In the genomic region with DNA sequence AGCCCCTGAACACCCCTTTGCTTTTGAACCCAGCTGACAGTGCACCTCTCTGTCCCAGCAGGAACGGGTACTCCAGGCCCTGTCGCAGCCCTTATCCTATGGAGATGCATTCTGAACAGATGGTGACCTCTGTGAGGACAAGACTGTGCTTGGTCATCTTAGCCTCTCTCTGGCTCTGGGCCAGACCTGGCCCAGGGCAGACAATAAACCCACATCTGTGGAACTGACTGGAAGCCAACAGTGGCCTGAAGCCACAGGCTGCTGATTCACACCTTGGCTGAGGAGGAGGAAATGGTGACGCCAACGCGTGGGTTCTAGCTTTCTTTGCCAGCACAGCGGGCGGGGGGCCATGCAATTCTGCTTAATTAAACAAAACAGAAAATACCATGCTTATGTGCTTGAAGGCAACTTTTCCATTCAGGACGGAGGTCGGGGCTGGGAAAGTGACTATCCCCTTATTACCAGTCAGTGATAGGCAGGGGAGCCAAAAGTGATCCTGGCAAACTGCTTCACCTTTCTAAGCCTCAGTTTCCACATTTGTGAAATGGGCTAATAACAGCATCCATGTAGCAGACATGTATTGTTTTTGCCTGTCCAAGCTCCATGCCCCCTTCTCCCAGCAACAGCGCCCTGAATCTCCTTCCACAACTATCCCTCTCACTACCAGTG, we compare ENCODE assay signal across 8 cellular contexts. TPM values are rescaled to one million over a fixed set of nuclear protein-coding genes. Genes with fewer than 3 reads are reported as not detected.
DNase-seq lines count a peak whose midpoint lies in the region; ATAC-seq, FAIRE-seq and TF ChIP-seq lines count a peak whose summit lies in the region.

No MANE protein-coding gene starts in this region.

- no peaks in the 10 kb centered on the region for H3K79me2 ChIP-seq in K562 (ENCODE audit: control insufficient read depth, insufficient read depth, low read length)

- no peak overlapping the region for H3K4me3 ChIP-seq in K562

- no peak for TF ChIP-seq RAD21 in K562 (CRISPR knock-in tag; conservative IDR thresholded peaks at IDR 0.05 in 1 of 2, IDR thresholded peaks at IDR 0.05 in 1 of 2)

- peak; percentile 93 for DNase-seq in G401 (ENCODE audit: low spot score)
- peak; percentile 33 to 65 (median 39) for DNase-seq in K562 (ENCODE audit: extremely low read depth in 1 of 4, low spot score in 3 of 4)
- DNase-seq in left kidney (ENCODE audit: low read depth, low spot score) = peak; percentile 13
- peak; percentile 26 for DNase-seq in stimulated activated CD8-positive, alpha-beta memory T cell treated with anti-CD3 and anti-CD28 coated beads, Interleukin-12 subunit alpha, Interleukin-12 subunit beta, amount 100 ng/mL, for 4 hours (ENCODE audit: low read depth)
- no peak for DNase-seq in superior temporal gyrus (ENCODE audit: extremely low spot score)
- DNase-seq in naive thymus-derived CD8-positive, alpha-beta T cell = no peak

- H3K36me3 ChIP-seq in K562 (ENCODE audit: control insufficient read depth, insufficient read depth, low read length) = no peaks in the 10 kb centered on the region

- intact Hi-C loops in K562 (cut with micrococcal nuclease) = no loop called here

- peaks cover 8 to 10% of the 10 kb centered on the region in 2 experiments for H3K4me1 ChIP-seq in K562 (replicated peaks in 1 of 2; ENCODE audit: control insufficient read depth in 2 of 2, insufficient read depth in 2 of 2, low read length in 2 of 2)

- peak overlapping the region in 1 of 10 donors; percentile 29 for H3K27ac Mint-ChIP-seq in naive thymus-derived CD8-positive, alpha-beta T cell

- peak; percentile 74 for ATAC-seq in K562
- ATAC-seq in GM18873 (IDR thresholded peaks at IDR 0.05; ENCODE audit: low FRiP score, unreplicated experiment) = no peak
- no peak for ATAC-seq in naive thymus-derived CD8-positive, alpha-beta T cell

- H3K27me3 ChIP-seq in K562 (ENCODE audit: control insufficient read depth in 2 of 2, insufficient read depth in 2 of 2, low read length in 2 of 2) = peaks cover 12 to 64% of the 10 kb centered on the region in 2 experiments; a peak in 3 of 5 replicates

- in situ Hi-C loops in G401 (cut with HindIII; ENCODE audit: low sequenced_read_pairs) = no loop called here
- in situ Hi-C loops in K562 (cut with MboI) = no loop called here

- H3K9ac ChIP-seq in K562 (ENCODE audit: insufficient read depth in 1 of 2, low read depth in 2 of 2, low read length in 2 of 2) = no peak overlapping the region

- no peaks in the 10 kb centered on the region for H3K9me3 Mint-ChIP-seq in naive thymus-derived CD8-positive, alpha-beta T cell

- TF ChIP-seq POLR2A in K562 (conservative IDR thresholded peaks at IDR 0.05) = no peak

- no TSS peak for BruUV-seq in K562 (replicated peaks; lab: Mats Ljungman, UMichigan)

- H3K9me1 ChIP-seq in K562 (ENCODE audit: control insufficient read depth, insufficient read depth, low read length) = no peaks in the 10 kb centered on the region

- TF ChIP-seq EP300 in K562 (IDR thresholded peaks at IDR 0.05; ENCODE audit: low read length) = peak; percentile 53

- 1% methylated on average over 8 of the region's 10 CpGs for WGBS in K562 (ENCODE audit: insufficient coverage, low coverage, missing lambda C conversion rate)

- CTCF ChIA-PET in K562 (lab: Yijun Ruan, JAX; ENCODE audit: low intra/inter-chr PET ratio) = no interaction called here

- TF ChIP-seq CTCF in K562 (IDR thresholded peaks at IDR 0.05 in 2 of 3, conservative IDR thresholded peaks at IDR 0.05 in 1 of 3; ENCODE audit: insufficient read depth in 2 of 3, low read depth in 1 of 3, low read length in 3 of 3) = no peak

- H3K4me2 ChIP-seq in K562 (ENCODE audit: insufficient read depth, low read length) = no peak overlapping the region; the same call in 1 of the 2 replicates

- H3K9me3 ChIP-seq in K562 (replicated peaks; ENCODE audit: control insufficient read depth, insufficient read depth, low read depth, low read length) = no peaks in the 10 kb centered on the region

- H3K4me1 Mint-ChIP-seq in naive thymus-derived CD8-positive, alpha-beta T cell = peaks cover 0 to 4% (median 2%) of the 10 kb centered on the region in 4 donors

- H3K27me3 Mint-ChIP-seq in naive thymus-derived CD8-positive, alpha-beta T cell = peaks cover 0 to 32% (median 14%) of the 10 kb centered on the region in 5 donors

- H3K4me3 Mint-ChIP-seq in naive thymus-derived CD8-positive, alpha-beta T cell = no peak overlapping the region

- no peak overlapping the region for H3K27ac ChIP-seq in K562 (ENCODE audit: extremely low read depth, low read depth, low read length)

- POLR2A ChIA-PET in K562 (lab: Yijun Ruan, JAX) = interaction anchor here (0.7 to 1.2 kb wide), 4 partner anchors 18 to 133 kb away, joined by 3 to 4 read pairs (median 4); no protein-coding TSS in a partner anchor
- POLR2A ChIA-PET in naive thymus-derived CD8-positive, alpha-beta T cell (lab: Charles Lee) = no interaction called here

- no peak for FAIRE-seq in K562 (lab: Jason Lieb, UNC)

- H4K20me1 ChIP-seq in K562 (replicated peaks; ENCODE audit: control insufficient read depth, insufficient read depth, low read length) = peaks cover 3% of the 10 kb centered on the region; the same call in 1 of the 2 replicates

- no peaks in the 10 kb centered on the region for H3K36me3 Mint-ChIP-seq in naive thymus-derived CD8-positive, alpha-beta T cell

- H2AFZ ChIP-seq in K562 (ENCODE audit: low read depth, low read length) = no peak overlapping the region

TF ChIP-seq in PFSK-1, 5 proteins besides CTCF, POLR2A, EP300 and RAD21 (continues in another document):
- TF ChIP-seq FOXP2 (optimal IDR thresholded peaks at IDR 0.05; ENCODE audit: borderline replicate concordance, extremely low read depth, extremely low read length, insufficient read depth) (peak; percentile 89), SIN3A (IDR thresholded peaks at IDR 0.05; ENCODE audit: borderline replicate concordance, insufficient read depth, low read length) (peak; percentile 96), POLR2AphosphoS5 (IDR thresholded peaks at IDR 0.05; ENCODE audit: low read depth, low read length) (peak; percentile 70), TAF1 (IDR thresholded peaks at IDR 0.05; ENCODE audit: borderline replicate concordance, insufficient read depth, low read length) (no peak)

TF ChIP-seq in K562, 482 proteins besides CTCF, POLR2A, EP300 and RAD21 (continues in another document):
- TF ChIP-seq PHF8 (IDR thresholded peaks at IDR 0.05; ENCODE audit: borderline replicate concordance, low read length) (no peak), ZNF639 (CRISPR knock-in tag; conservative IDR thresholded peaks at IDR 0.05 in 1 of 2, IDR thresholded peaks at IDR 0.05 in 1 of 2) (0 out of 4 replicates have a peak, but pooled peaks of 1 of the 2 experiments have one; percentile 47), CTBP1 (IDR thresholded peaks at IDR 0.05; ENCODE audit: borderline replicate concordance) (peak; percentile 91), CCNT2 (IDR thresholded peaks at IDR 0.05; ENCODE audit: borderline replicate concordance, extremely low read depth, insufficient read length, low read depth, low read length) (no peak), EZH2 (IDR thresholded peaks at IDR 0.05; ENCODE audit: borderline replicate concordance, low read depth, low read length) (no peak), ZNF551 (CRISPR knock-in tag; IDR thresholded peaks at IDR 0.05) (no peak)

RNA-seq across cellular contexts. Expression of gene SH3PXD2B, which starts 10.8 kb away (rescaled TPM):
- 6.2 and 17.7 TPM in 2 replicates for total RNA-seq in G401 (2014; rRNA removed; shearing (Covaris generic))
- polyA plus RNA-seq in PFSK-1 (2012; ENCODE audit: insufficient read length, low read depth) = 76.9 TPM
- total RNA-seq in K562 (2011; cell fraction: chromatin; rRNA removed; ENCODE audit: low replicate concordance) = 0.21 and 0.25 TPM in 2 replicates
- total RNA-seq in K562 (2011; cell fraction: nucleolus; rRNA removed) = 0.17 and 0.26 TPM in 2 replicates
- total RNA-seq in K562 (2011; cell fraction: nucleoplasm; rRNA removed) = 0.08 and 0.44 TPM in 2 replicates
- 0.12 and 0.41 TPM in 2 replicates for total RNA-seq in K562 (2014; rRNA removed)
- 0.04 and 0.10 TPM in 2 replicates for total RNA-seq in K562 (2014; rRNA removed; fragmentation: Illumina TruSeq; extraction: Trizol)
- total RNA-seq in K562 (2015; rRNA removed; fragmentation: Illumina TruSeq; extraction: Trizol) = 0.29 and 0.34 TPM in 2 replicates
- total RNA-seq in K562 (2021) = 0.49 and 0.66 TPM in 2 replicates
- polyA plus RNA-seq in K562 (2011; rRNA removed) = 0.07 TPM in 2 replicates
- 0.01 and 0.72 TPM in 2 replicates for polyA plus RNA-seq in K562 (2011; cell fraction: cytosol; rRNA removed)
- polyA plus RNA-seq in K562 (2011; cell fraction: nucleus; rRNA removed) = 0.07 and 0.09 TPM in 2 replicates
- 0.35 and 0.53 TPM in 2 replicates for polyA plus RNA-seq in K562 (2012)
- 0.19 and 0.28 TPM in 2 replicates for polyA plus RNA-seq in K562 (2014; fragmentation: Illumina TruSeq; extraction: Trizol)
- polyA plus RNA-seq in K562 (2014; fragmentation: Nextera tagmentation; extraction: Ambion mirVana) = under 1 TPM; 0.11 to 0.17 TPM
- polyA plus RNA-seq in K562 (2014; rRNA removed) = 0.13 and 0.21 TPM in 2 replicates
- 0.12 TPM in 1 of 2 replicates, not detected in the other for polyA minus RNA-seq in K562 (2011; rRNA and poly(A)+ RNA removed)
- 0.76 TPM in 1 of 2 replicates, not detected in the other for polyA minus RNA-seq in K562 (2011; cell fraction: cytosol; rRNA and poly(A)+ RNA removed)
- polyA minus RNA-seq in K562 (2011; cell fraction: nucleus; rRNA and poly(A)+ RNA removed) = 0.11 and 0.13 TPM in 2 replicates
- under 1 TPM; 0.47 to 0.55 TPM for total RNA-seq in naive thymus-derived CD8-positive, alpha-beta T cell
- polyA plus RNA-seq in naive thymus-derived CD8-positive, alpha-beta T cell = under 1 TPM in 2 of 3 donors, not detected in 1; 0.09 to 0.10 TPM

Comparison
In these comparisons a context has a peak if more than half of its experiments do, and no peak if none do; other contexts are left out.
1. DNase-seq: peak in G401 (single experiment), K562 (4 of 4), left kidney (single experiment) and stimulated activated CD8-positive, alpha-beta memory T cell treated with anti-CD3 and anti-CD28 coated beads, Interleukin-12 subunit alpha, Interleukin-12 subunit beta, amount 100 ng/mL, for 4 hours (single experiment); none in superior temporal gyrus (single experiment) and naive thymus-derived CD8-positive, alpha-beta T cell (0 of 10).